ENCODE assay signal across 30 cellular contexts in genomic region chr4:53716471-53717063, GRCh38.
DNase-seq lines count a peak whose midpoint lies in the region; ATAC-seq and TF ChIP-seq lines count a peak whose summit lies in the region.
"Had no signal": no experiment of that assay in that cellular context is flagged by ENCODE, and none has a peak within 500 bp of the region (broad histone marks: within the 10 kb centered on the region; RNA-seq: fewer than 3 reads in every experiment).

No MANE protein-coding gene starts in this region.

- H3K4me2 ChIP-seq in fibroblast of lung (ENCODE audit: extremely low read depth, insufficient read depth, low read length) (peak overlapping the region; percentile 30), mammary epithelial cell (ENCODE audit: insufficient read depth, low read depth, low read length) (no peak overlapping the region)

- WGBS in mammary epithelial cell (ENCODE audit: low coverage, missing lambda C conversion rate): 91% methylated on average over 6 of the region's 6 CpGs

- H3K27me3 ChIP-seq in ACC112 (ENCODE audit: insufficient read depth, low read length) (no peaks in the 10 kb centered on the region), fibroblast of lung (ENCODE audit: control insufficient read depth, insufficient read depth, low read length) (no peaks in the 10 kb centered on the region), rectal smooth muscle tissue (ENCODE audit: control insufficient read depth, insufficient read depth, low read length) (no peaks in the 10 kb centered on the region), brain microvascular endothelial cell (replicated peaks) (no peaks in the 10 kb centered on the region), mammary epithelial cell (ENCODE audit: insufficient read depth, low read length) (no peaks in the 10 kb centered on the region)
- H3K27me3 ChIP-seq: cardiac muscle cell, esophagus muscularis mucosa had no signal

- peaks cover 59% of the 10 kb centered on the region for H3K4me1 ChIP-seq in ACC112 (ENCODE audit: control insufficient read depth, insufficient read depth, low read length, unreplicated experiment)
- H3K4me1 ChIP-seq in fibroblast of lung (ENCODE audit: control insufficient read depth, extremely low read depth, insufficient read depth, low read length): peaks cover 10% of the 10 kb centered on the region
- no peaks in the 10 kb centered on the region for H3K4me1 ChIP-seq in rectal smooth muscle tissue (ENCODE audit: control insufficient read depth, insufficient read depth, low read length)
- no peaks in the 10 kb centered on the region for H3K4me1 ChIP-seq in mammary epithelial cell (ENCODE audit: insufficient read depth, low read length)

- H3K9ac ChIP-seq in fibroblast of lung (ENCODE audit: insufficient read depth, low read length): no peak overlapping the region
- H3K9ac ChIP-seq in rectal smooth muscle tissue (ENCODE audit: low read length): no peak overlapping the region
- no peak overlapping the region for H3K9ac ChIP-seq in mammary epithelial cell (ENCODE audit: insufficient read depth, low read length)

- no peaks in the 10 kb centered on the region for H3K79me2 ChIP-seq in ACC112 (ENCODE audit: control insufficient read depth, insufficient read depth, low read length, unreplicated experiment)
- H3K79me2 ChIP-seq in fibroblast of lung (ENCODE audit: control insufficient read depth, insufficient read depth, low read length): no peaks in the 10 kb centered on the region
- no peaks in the 10 kb centered on the region for H3K79me2 ChIP-seq in mammary epithelial cell (ENCODE audit: insufficient read depth, low read length)

- H4K20me1 ChIP-seq in fibroblast of lung (ENCODE audit: control insufficient read depth, extremely low read depth, insufficient read depth, low read length) (no peaks in the 10 kb centered on the region), mammary epithelial cell (ENCODE audit: insufficient read depth, low read length) (no peaks in the 10 kb centered on the region)

- CTCF ChIA-PET in mammary epithelial cell (lab: Charles Lee; ENCODE audit: low non-redundant PET): interaction anchor here (0.6 kb wide), 1 partner anchor 53 kb away, joined by 3 read pairs; no protein-coding TSS in a partner anchor

- BruUV-seq in mammary epithelial cell (replicated peaks; lab: Mats Ljungman, UMichigan): no TSS peak

- H3K9me3 ChIP-seq in fibroblast of lung (ENCODE audit: control insufficient read depth, insufficient read depth, low read depth, low read length): no peaks in the 10 kb centered on the region
- no peaks in the 10 kb centered on the region for H3K9me3 ChIP-seq in mammary epithelial cell (replicated peaks; ENCODE audit: insufficient read depth, low read length)
- H3K9me3 ChIP-seq: esophagus muscularis mucosa had no signal

- no peak for TF ChIP-seq CTCF in NB4 (IDR thresholded peaks at IDR 0.05; ENCODE audit: low read depth, low read length)
- TF ChIP-seq CTCF in fibroblast of lung (conservative IDR thresholded peaks at IDR 0.05 in 1 of 2, IDR thresholded peaks at IDR 0.05 in 1 of 2; ENCODE audit: low read depth in 1 of 2, low read length in 2 of 2): no peak
- TF ChIP-seq CTCF in brain microvascular endothelial cell (IDR thresholded peaks at IDR 0.05; ENCODE audit: low read depth, low read length, missing control alignments): no peak
- TF ChIP-seq CTCF in mammary epithelial cell (conservative IDR thresholded peaks at IDR 0.05 in 1 of 2, IDR thresholded peaks at IDR 0.05 in 1 of 2; ENCODE audit: extremely low read depth in 1 of 2, insufficient read depth in 1 of 2, low read depth in 1 of 2, low read length in 2 of 2): no peak

- no peak overlapping the region for H3K27ac Mint-ChIP-seq in naive thymus-derived CD8-positive, alpha-beta T cell
- H3K27ac Mint-ChIP-seq: activated naive CD4-positive, alpha-beta T cell treated with anti-CD3 and anti-CD28 coated beads, Interleukin-2, amount 10 ng/mL, durations not matched to agents 7 days and 5 days; B cell; IgD-negative memory B cell; progenitor cell of endocrine pancreas; T-cell had no signal

- POLR2A ChIA-PET in naive thymus-derived CD8-positive, alpha-beta T cell (lab: Charles Lee): no interaction called here

- no peaks in the 10 kb centered on the region for H3K36me3 Mint-ChIP-seq in naive thymus-derived CD8-positive, alpha-beta T cell
- H3K36me3 Mint-ChIP-seq: activated naive CD4-positive, alpha-beta T cell treated with anti-CD3 and anti-CD28 coated beads, Interleukin-2, amount 10 ng/mL, durations not matched to agents 7 days and 5 days; T-cell had no signal

- in situ Hi-C loops in brain microvascular endothelial cell (cut with HindIII; ENCODE audit: low pct_ligation_motif_present, low sequenced_read_pairs) (loop anchor here (25.0 kb wide), 1 partner anchor 496 kb away; no protein-coding TSS in a partner anchor), mammary epithelial cell (cut with MboI; ENCODE audit: low sequenced_read_pairs in 2 of 2) (no loop called here)

- DNase-seq in NB4 (ENCODE audit: low read depth) (peak; percentile 7), fibroblast of lung (ENCODE audit: low read depth in 2 of 2) (peak in 1 of 2 donors; percentile 21), HuH-7.5 (ENCODE audit: low spot score) (no peak), brain microvascular endothelial cell (no peak), mammary epithelial cell (no peak)
- DNase-seq in naive thymus-derived CD8-positive, alpha-beta T cell: no peak
- DNase-seq: activated CD4-positive, alpha-beta T cell treated with anti-CD3 and anti-CD28 coated beads, Interleukin-2, amount 50 U/mL, for 4 hours; activated CD8-positive, alpha-beta memory T cell treated with anti-CD3 and anti-CD28 coated beads, Interleukin-2, amount 50 U/mL, for 4 hours; activated naive CD4-positive, alpha-beta T cell treated with anti-CD3 and anti-CD28 coated beads, Interleukin-2, amount 10 ng/mL, durations not matched to agents 7 days and 5 days; amygdala; dermis blood vessel endothelial cell; DMS153; H7; kidney glomerular epithelial cell; NCI-H1105; NCI-H2029 treated with DMSO at 0.1 percent for 48 hours; NCI-H226; NCI-H82; RPMI8226; stimulated activated naive CD8-positive, alpha-beta T cell treated with anti-CD3 and anti-CD28 coated beads, Interleukin-15, Interleukin-2, amounts not matched to agents 100 U/mL and 50 U/mL, for 24 hours; T-cell; trophoblast cell had no signal

- no peak for ATAC-seq in naive thymus-derived CD8-positive, alpha-beta T cell
- ATAC-seq: stimulated activated naive CD8-positive, alpha-beta T cell treated with anti-CD3 and anti-CD28 coated beads, Interleukin-15, Interleukin-2, amounts not matched to agents 100 U/mL and 50 U/mL, for 24 hours; T-cell had no signal

- no peaks in the 10 kb centered on the region for H3K9me3 Mint-ChIP-seq in naive thymus-derived CD8-positive, alpha-beta T cell
- H3K9me3 Mint-ChIP-seq: activated naive CD4-positive, alpha-beta T cell treated with anti-CD3 and anti-CD28 coated beads, Interleukin-2, amount 10 ng/mL, durations not matched to agents 7 days and 5 days had no signal

- H3K4me1 Mint-ChIP-seq in naive thymus-derived CD8-positive, alpha-beta T cell: no peaks in the 10 kb centered on the region
- H3K4me1 Mint-ChIP-seq: activated naive CD4-positive, alpha-beta T cell treated with anti-CD3 and anti-CD28 coated beads, Interleukin-2, amount 10 ng/mL, durations not matched to agents 7 days and 5 days; B cell; T-cell had no signal

- no peaks in the 10 kb centered on the region for H3K36me3 ChIP-seq in ACC112 (ENCODE audit: insufficient read depth, low read length)
- no peaks in the 10 kb centered on the region for H3K36me3 ChIP-seq in fibroblast of lung (ENCODE audit: control insufficient read depth, insufficient read depth, low read length)
- H3K36me3 ChIP-seq in rectal smooth muscle tissue (ENCODE audit: control insufficient read depth, insufficient read depth, low read length): no peaks in the 10 kb centered on the region
- no peaks in the 10 kb centered on the region for H3K36me3 ChIP-seq in brain microvascular endothelial cell (replicated peaks)
- H3K36me3 ChIP-seq in mammary epithelial cell (ENCODE audit: insufficient read depth, low read length): no peaks in the 10 kb centered on the region
- H3K36me3 ChIP-seq: cardiac muscle cell, esophagus muscularis mucosa had no signal

- intact Hi-C loops in mammary epithelial cell (cut with micrococcal nuclease): no loop called here

- H2AFZ ChIP-seq in ACC112 (ENCODE audit: low read length, unreplicated experiment) (peak overlapping the region; percentile 35), fibroblast of lung (ENCODE audit: low read length) (no peak overlapping the region), mammary epithelial cell (ENCODE audit: low read depth, low read length) (no peak overlapping the region)

- H3K4me3 ChIP-seq in ACC112 (ENCODE audit: low read depth, low read length) (no peak overlapping the region), NB4 (ENCODE audit: low read depth, low read length) (no peak overlapping the region), fibroblast of lung (replicated peaks in 1 of 4; ENCODE audit: control extremely low read depth in 1 of 4, insufficient read depth in 1 of 4, low read depth in 3 of 4, low read length in 4 of 4) (no peak overlapping the region), rectal smooth muscle tissue (ENCODE audit: low read length) (no peak overlapping the region), brain microvascular endothelial cell (ENCODE audit: low read depth, low read length) (no peak overlapping the region), mammary epithelial cell (replicated peaks in 1 of 3; ENCODE audit: insufficient read depth in 1 of 3, low read depth in 2 of 3, low read length in 3 of 3) (no peak overlapping the region)
- H3K4me3 ChIP-seq: cardiac muscle cell, esophagus muscularis mucosa, lung had no signal

- H3K4me3 Mint-ChIP-seq in naive thymus-derived CD8-positive, alpha-beta T cell: no peak overlapping the region
- H3K4me3 Mint-ChIP-seq: activated naive CD4-positive, alpha-beta T cell treated with anti-CD3 and anti-CD28 coated beads, Interleukin-2, amount 10 ng/mL, durations not matched to agents 7 days and 5 days; B cell; IgD-negative memory B cell; T-cell had no signal

- dilution Hi-C loops in mammary epithelial cell (cut with HindIII; ENCODE audit: low sequenced_read_pairs): no loop called here

- no peak for TF ChIP-seq POLR2A in NB4 (IDR thresholded peaks at IDR 0.05; ENCODE audit: extremely low read depth, insufficient read length)

- H3K27me3 Mint-ChIP-seq in naive thymus-derived CD8-positive, alpha-beta T cell: peaks cover 11 to 54% (median 18%) of the 10 kb centered on the region in 5 donors
- H3K27me3 Mint-ChIP-seq: activated naive CD4-positive, alpha-beta T cell treated with anti-CD3 and anti-CD28 coated beads, Interleukin-2, amount 10 ng/mL, durations not matched to agents 7 days and 5 days had no signal

- H3K27ac ChIP-seq in ACC112 (ENCODE audit: low read depth, low read length): peak overlapping the region; percentile 39
- peak overlapping the region; percentile 6 for H3K27ac ChIP-seq in fibroblast of lung (ENCODE audit: insufficient read depth, low read length)
- peak overlapping the region; percentile 1 for H3K27ac ChIP-seq in rectal smooth muscle tissue (ENCODE audit: low read depth, low read length)
- H3K27ac ChIP-seq in brain microvascular endothelial cell: no peak overlapping the region
- H3K27ac ChIP-seq in mammary epithelial cell (ENCODE audit: insufficient read depth, low read depth, low read length): no peak overlapping the region
- H3K27ac ChIP-seq: cardiac muscle cell had no signal

Comparison
In these comparisons a context has a peak if more than half of its experiments do, and no peak if none do; other contexts are left out.
1. H3K27ac ChIP-seq: peak in ACC112 (single experiment), fibroblast of lung (single experiment) and rectal smooth muscle tissue (single experiment); none in brain microvascular endothelial cell (single experiment) and mammary epithelial cell (single experiment).